Comparison of ENCODE assay signal across 24 cellular contexts in genomic region chr13:49594576-49594975, GRCh38. TPM values are rescaled to one million over a fixed set of nuclear protein-coding genes. Genes with fewer than 3 reads are reported as not detected.
DNase-seq lines count a peak whose midpoint lies in the region; FAIRE-seq and TF ChIP-seq lines count a peak whose summit lies in the region.
"Had no signal": no experiment of that assay in that cellular context is flagged by ENCODE, and none has a peak within 500 bp of the region (broad histone marks: within the 10 kb centered on the region; RNA-seq: fewer than 3 reads in every experiment).

No MANE protein-coding gene starts in this region.

- no peaks in the 10 kb centered on the region for H3K27me3 ChIP-seq in bronchial epithelial cell (ENCODE audit: control insufficient read depth, insufficient read depth, low read length)

- no peaks in the 10 kb centered on the region for H3K36me3 ChIP-seq in bronchial epithelial cell (ENCODE audit: control insufficient read depth, insufficient read depth, low read length)

- FAIRE-seq in bronchial epithelial cell (lab: Jason Lieb, UNC) (peak; percentile 40), frontal cortex (lab: Jason Lieb, UNC) (no peak)
- FAIRE-seq: A549, GM12891, GM19239 had no signal

- no peak overlapping the region for H3K4me3 ChIP-seq in bronchial epithelial cell (ENCODE audit: low read depth, low read length)
- no peak overlapping the region for H3K4me3 ChIP-seq in fibroblast of mammary gland (ENCODE audit: control insufficient read depth, low read depth, low read length)
- H3K4me3 ChIP-seq: A549, GM23338 had no signal

- TF ChIP-seq CTCF in bronchial epithelial cell (IDR thresholded peaks at IDR 0.05; ENCODE audit: insufficient read depth, low read length, severe bottlenecking), result no peak
- TF ChIP-seq CTCF in fibroblast of mammary gland (conservative IDR thresholded peaks at IDR 0.05; ENCODE audit: control insufficient read depth, insufficient read depth, low read depth, low read length), result no peak

- DNase-seq in RPMI7951 (ENCODE audit: low read depth), result peak; percentile 5
- no peak for DNase-seq in bronchial epithelial cell (ENCODE audit: low read depth)
- DNase-seq in fibroblast of mammary gland (ENCODE audit: low read depth), result peak; percentile 49
- DNase-seq in stromal cell of bone marrow (ENCODE audit: low read depth), result peak; percentile 51
- no peak for DNase-seq in AML-193 (lab: John Stamatoyannopoulos, UW)
- DNase-seq in frontal cortex (ENCODE audit: low spot score in 2 of 2), result no peak
- no peak for DNase-seq in SHP77 treated with DMSO at 0.1 percent for 48 hours (lab: John Stamatoyannopoulos, UW)
- DNase-seq: 8988T; ACHN; C1 segment of cervical spinal cord; Calu3; CD4-positive, alpha-beta memory T cell; COR-L47; DMS53; DMS79 treated with DMSO at 0.1 percent for 48 hours; GF-D8; H9 had no signal

RNA-seq across cellular contexts. Expression of gene RCBTB1, which starts 9.2 kb away (rescaled TPM):
- total RNA-seq in RPMI7951 (2014; rRNA removed; shearing (Covaris generic)), result 8.9 and 9.6 TPM in 2 replicates
- total RNA-seq in bronchial epithelial cell (10.4 and 21.3 TPM in 2 replicates), frontal cortex (15.5 TPM)

RNA-seq across cellular contexts. Expression of gene ARL11, which starts 33.7 kb away (rescaled TPM):
- not detected in 2 replicates for total RNA-seq in RPMI7951 (2014; rRNA removed; shearing (Covaris generic))
- total RNA-seq in bronchial epithelial cell (under 0.01 TPM in 1 of 2 replicates, not detected in the other), frontal cortex (under 0.01 TPM)
- total RNA-seq: Calu3, Daoy, G401, H4 had no signal

Comparison
In these comparisons a context has a peak if more than half of its experiments do, and no peak if none do; other contexts are left out.
1. DNase-seq: peak in RPMI7951 (single experiment), fibroblast of mammary gland (single experiment) and stromal cell of bone marrow (single experiment); none in bronchial epithelial cell (single experiment), AML-193 (0 of 2), frontal cortex (0 of 2) and SHP77 treated with DMSO at 0.1 percent for 48 hours (single experiment).